Comparison of ENCODE assay signal across 8 cellular contexts in genomic region chr14:24299255-24300191, GRCh38.
A peak's percentile ranks its signal among the peaks of the same experiment; 100 is the strongest.
DNase-seq lines count a peak whose midpoint lies in the region; ATAC-seq and TF ChIP-seq lines count a peak whose summit lies in the region.

DHRS1 (minus strand) TSS chr14:24299780; CDS start chr14:24299106, 674 bp downstream.
NOP9 (plus strand) TSS chr14:24299850; CDS start chr14:24299955, 105 bp downstream.

- in situ Hi-C loops in GM13977 (cut with MboI; ENCODE audit: low pct_unique_long_range_greater_than_20kb, low sequenced_read_pairs, unreplicated experiment) (loop anchor here (5.0 kb wide), 1 partner anchor 57 kb away; the partner anchor contains the start of gene TINF2), astrocyte of the cerebellum (cut with HindIII; ENCODE audit: low sequenced_read_pairs) (no loop called here)

- peak within 1 kb of the TSS; percentile 98 for H3K4me3 ChIP-seq in astrocyte of the cerebellum (ENCODE audit: low read depth, low read length)

- ATAC-seq in HG02763 (IDR thresholded peaks at IDR 0.05; ENCODE audit: unreplicated experiment): peak; percentile 68
- no peak for ATAC-seq in HG03097 (IDR thresholded peaks at IDR 0.05; ENCODE audit: low FRiP score, unreplicated experiment)

- TF ChIP-seq CTCF in GM13977 (IDR thresholded peaks at IDR 0.05; ENCODE audit: extremely low read depth, insufficient read depth, missing control alignments) (no peak), astrocyte of the cerebellum (IDR thresholded peaks at IDR 0.05; ENCODE audit: low read depth, low read length, missing control alignments) (no peak)

- DNase-seq in GM13977 (ENCODE audit: low spot score) (peak; percentile 97), NCI-H146 (lab: John Stamatoyannopoulos, UW) (peak; percentile 82), T-helper 22 cell (ENCODE audit: low read depth) (peak; percentile 82), astrocyte of the cerebellum (ENCODE audit: low read depth) (peak; percentile 73), hepatic stellate cell (ENCODE audit: low spot score) (peak; percentile 95), retina (peak; percentile 96)
